8 cellular contexts compared by ENCODE assay signal in the genomic region with DNA sequence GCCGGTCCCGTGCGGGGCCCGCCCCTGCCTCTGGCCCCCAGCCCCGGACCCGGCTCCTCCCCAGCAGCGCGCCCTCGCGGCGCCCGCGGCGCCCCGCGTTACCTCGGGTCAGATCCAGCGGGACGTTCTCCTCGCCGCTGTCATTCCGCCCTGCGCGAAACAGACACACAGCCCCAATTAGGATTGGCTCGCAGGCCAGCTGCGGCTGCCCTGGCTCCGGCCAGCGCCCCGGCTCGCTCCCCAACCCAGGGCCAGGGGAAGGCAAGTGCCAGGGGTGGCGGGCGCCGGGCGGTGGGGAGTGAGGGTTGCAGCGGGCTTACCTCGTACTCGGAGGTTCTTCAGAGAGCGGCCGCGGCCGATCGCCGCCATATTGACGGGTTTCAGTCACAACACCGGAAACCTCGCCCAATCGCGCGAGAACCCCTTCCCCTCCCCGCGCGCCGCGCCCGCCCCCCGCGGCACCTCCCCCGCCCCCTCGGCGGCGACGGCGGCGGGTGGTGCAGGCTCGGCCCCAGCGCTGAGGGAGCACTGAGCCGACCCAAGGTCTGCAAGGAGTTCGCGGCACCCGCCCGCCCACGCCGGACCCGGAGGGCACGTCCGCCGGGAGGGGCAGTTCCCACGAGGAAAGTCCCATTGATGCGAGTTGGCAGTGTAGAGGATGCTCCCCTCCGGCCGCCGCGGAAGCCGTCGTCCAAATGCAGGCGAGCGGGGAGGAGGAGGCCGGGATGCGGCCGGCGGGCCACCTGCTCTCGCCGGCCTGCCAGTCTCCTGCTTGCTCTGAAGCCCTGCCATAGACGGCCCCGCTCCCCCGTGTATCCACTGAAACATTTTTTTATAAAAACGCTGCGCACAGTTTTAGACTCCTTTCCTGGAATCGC. TPM values are rescaled to one million over a fixed set of nuclear protein-coding genes. Genes with fewer than 3 reads are reported as not detected.
A peak's percentile ranks its signal among the peaks of the same experiment; 100 is the strongest.
DNase-seq lines count a peak whose midpoint lies in the region; ATAC-seq and TF ChIP-seq lines count a peak whose summit lies in the region.

A gene with protein sequence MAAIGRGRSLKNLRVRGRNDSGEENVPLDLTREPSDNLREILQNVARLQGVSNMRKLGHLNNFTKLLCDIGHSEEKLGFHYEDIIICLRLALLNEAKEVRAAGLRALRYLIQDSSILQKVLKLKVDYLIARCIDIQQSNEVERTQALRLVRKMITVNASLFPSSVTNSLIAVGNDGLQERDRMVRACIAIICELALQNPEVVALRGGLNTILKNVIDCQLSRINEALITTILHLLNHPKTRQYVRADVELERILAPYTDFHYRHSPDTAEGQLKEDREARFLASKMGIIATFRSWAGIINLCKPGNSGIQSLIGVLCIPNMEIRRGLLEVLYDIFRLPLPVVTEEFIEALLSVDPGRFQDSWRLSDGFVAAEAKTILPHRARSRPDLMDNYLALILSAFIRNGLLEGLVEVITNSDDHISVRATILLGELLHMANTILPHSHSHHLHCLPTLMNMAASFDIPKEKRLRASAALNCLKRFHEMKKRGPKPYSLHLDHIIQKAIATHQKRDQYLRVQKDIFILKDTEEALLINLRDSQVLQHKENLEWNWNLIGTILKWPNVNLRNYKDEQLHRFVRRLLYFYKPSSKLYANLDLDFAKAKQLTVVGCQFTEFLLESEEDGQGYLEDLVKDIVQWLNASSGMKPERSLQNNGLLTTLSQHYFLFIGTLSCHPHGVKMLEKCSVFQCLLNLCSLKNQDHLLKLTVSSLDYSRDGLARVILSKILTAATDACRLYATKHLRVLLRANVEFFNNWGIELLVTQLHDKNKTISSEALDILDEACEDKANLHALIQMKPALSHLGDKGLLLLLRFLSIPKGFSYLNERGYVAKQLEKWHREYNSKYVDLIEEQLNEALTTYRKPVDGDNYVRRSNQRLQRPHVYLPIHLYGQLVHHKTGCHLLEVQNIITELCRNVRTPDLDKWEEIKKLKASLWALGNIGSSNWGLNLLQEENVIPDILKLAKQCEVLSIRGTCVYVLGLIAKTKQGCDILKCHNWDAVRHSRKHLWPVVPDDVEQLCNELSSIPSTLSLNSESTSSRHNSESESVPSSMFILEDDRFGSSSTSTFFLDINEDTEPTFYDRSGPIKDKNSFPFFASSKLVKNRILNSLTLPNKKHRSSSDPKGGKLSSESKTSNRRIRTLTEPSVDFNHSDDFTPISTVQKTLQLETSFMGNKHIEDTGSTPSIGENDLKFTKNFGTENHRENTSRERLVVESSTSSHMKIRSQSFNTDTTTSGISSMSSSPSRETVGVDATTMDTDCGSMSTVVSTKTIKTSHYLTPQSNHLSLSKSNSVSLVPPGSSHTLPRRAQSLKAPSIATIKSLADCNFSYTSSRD (N-terminal part only) (minus strand): TSS at position 391 of the 878 bp plus-strand sequence. CDS start 22 bp downstream, at position 369.

- H3K9me3 ChIP-seq in Loucy (ENCODE audit: insufficient read depth, low read depth, low read length): no peaks in the 10 kb centered on the region
- no peaks in the 10 kb centered on the region for H3K9me3 ChIP-seq in RWPE2 (ENCODE audit: severe bottlenecking)

- peak within 1 kb of the TSS; percentile 99 for H3K27ac Mint-ChIP-seq in nephron progenitor cell
- peak within 1 kb of the TSS; percentile 96 to 98 for H3K27ac Mint-ChIP-seq in stimulated activated naive CD8-positive, alpha-beta T cell treated with anti-CD3 and anti-CD28 coated beads, Interleukin-15, amount 100 ng/mL, for 72 hours

- no peaks in the 10 kb centered on the region; the same call in 1 of the 2 replicates for H3F3A ChIP-seq in Loucy (ENCODE audit: low read depth)

- peak within 1 kb of the TSS; percentile 67 for H3K9ac ChIP-seq in Loucy (ENCODE audit: low read depth, low read length, poor library complexity, severe bottlenecking)

- peaks cover 26% of the 10 kb centered on the region for H3K4me1 Mint-ChIP-seq in nephron progenitor cell
- H3K4me1 Mint-ChIP-seq in stimulated activated naive CD8-positive, alpha-beta T cell treated with anti-CD3 and anti-CD28 coated beads, Interleukin-15, amount 100 ng/mL, for 72 hours: peaks cover 19% of the 10 kb centered on the region

- H3K4me1 ChIP-seq in Loucy (ENCODE audit: insufficient read depth, low read length, poor library complexity, severe bottlenecking): peaks cover 40% of the 10 kb centered on the region
- peaks cover 33% of the 10 kb centered on the region for H3K4me1 ChIP-seq in RWPE2 (ENCODE audit: insufficient read depth, poor library complexity, severe bottlenecking)

- TF ChIP-seq CTCF in Loucy (conservative IDR thresholded peaks at IDR 0.05; ENCODE audit: low read length): no peak
- TF ChIP-seq CTCF in RWPE2 (IDR thresholded peaks at IDR 0.05; ENCODE audit: poor library complexity, severe bottlenecking): no peak
- TF ChIP-seq CTCF in fibroblast of pulmonary artery (IDR thresholded peaks at IDR 0.05; ENCODE audit: low read length, missing control alignments): no peak
- no peak for TF ChIP-seq CTCF in nephron progenitor cell (IDR thresholded peaks at IDR 0.05)

- peak within 1 kb of the TSS; percentile 91 for H3K4me2 ChIP-seq in Loucy (ENCODE audit: low read depth, low read length, poor library complexity, severe bottlenecking)

- H3K9me2 ChIP-seq in Loucy (replicated peaks; ENCODE audit: low read depth, low read length): no peaks in the 10 kb centered on the region

- H3K27ac ChIP-seq in RWPE2 (ENCODE audit: poor library complexity, severe bottlenecking): peak within 1 kb of the TSS; percentile 91

- H3K4me3 ChIP-seq in H7 (ENCODE audit: insufficient read depth, low read depth, low read length) (peak within 1 kb of the TSS; percentile 84), Loucy (ENCODE audit: low read length, poor library complexity, severe bottlenecking) (peak within 1 kb of the TSS; percentile 85), RWPE2 (ENCODE audit: severe bottlenecking) (peak within 1 kb of the TSS; percentile 99), fibroblast of pulmonary artery (replicated peaks; ENCODE audit: low read depth, low read length) (peak within 1 kb of the TSS; percentile 86)

- H3K4me3 Mint-ChIP-seq in nephron progenitor cell: peak within 1 kb of the TSS; percentile 98
- peak within 1 kb of the TSS; percentile 90 to 98 for H3K4me3 Mint-ChIP-seq in stimulated activated naive CD8-positive, alpha-beta T cell treated with anti-CD3 and anti-CD28 coated beads, Interleukin-15, amount 100 ng/mL, for 72 hours

- peak within 1 kb of the TSS; percentile 97 for H2AFZ ChIP-seq in Loucy (ENCODE audit: low read length)

- H4K20me1 ChIP-seq in Loucy (ENCODE audit: insufficient read depth, low read length, poor library complexity, severe bottlenecking): peaks cover 35% of the 10 kb centered on the region

- DNase-seq in ELF-1 (ENCODE audit: low read depth, low spot score): peak; percentile 82
- DNase-seq in H7: peak; percentile 93
- peak; percentile 92 for DNase-seq in RWPE2 (ENCODE audit: low spot score)
- DNase-seq in activated effector memory CD4-positive, alpha-beta T cell treated with Interleukin-2 at 50 U/mL for 16 hours: peak; percentile 87
- peak; percentile 86 for DNase-seq in fibroblast of pulmonary artery (ENCODE audit: low read depth)
- DNase-seq in nephron progenitor cell: peak; percentile 94
- peak; percentile 92 to 93 for DNase-seq in stimulated activated naive CD8-positive, alpha-beta T cell treated with anti-CD3 and anti-CD28 coated beads, Interleukin-15, amount 100 ng/mL, for 72 hours

- peak; percentile 72 for ATAC-seq in RWPE2 (ENCODE audit: low read depth)
- peak; percentile 84 for ATAC-seq in stimulated activated naive CD8-positive, alpha-beta T cell treated with anti-CD3 and anti-CD28 coated beads, Interleukin-15, amount 100 ng/mL, for 72 hours

- H3K79me2 ChIP-seq in Loucy (ENCODE audit: insufficient read depth, low read length): peaks cover 44% of the 10 kb centered on the region

- H3K27me3 Mint-ChIP-seq in nephron progenitor cell (ENCODE audit: low read depth, poor library complexity): peaks cover 4% of the 10 kb centered on the region
- H3K27me3 Mint-ChIP-seq in stimulated activated naive CD8-positive, alpha-beta T cell treated with anti-CD3 and anti-CD28 coated beads, Interleukin-15, amount 100 ng/mL, for 72 hours: peaks cover 13% of the 10 kb centered on the region

- no peaks in the 10 kb centered on the region for H3K9me3 Mint-ChIP-seq in nephron progenitor cell
- H3K9me3 Mint-ChIP-seq in stimulated activated naive CD8-positive, alpha-beta T cell treated with anti-CD3 and anti-CD28 coated beads, Interleukin-15, amount 100 ng/mL, for 72 hours: no peaks in the 10 kb centered on the region

- H3K27me3 ChIP-seq in H7 (ENCODE audit: control insufficient read depth, insufficient read depth, low read length) (no peaks in the 10 kb centered on the region), Loucy (ENCODE audit: insufficient read depth, low read length, poor library complexity, severe bottlenecking) (no peaks in the 10 kb centered on the region), RWPE2 (ENCODE audit: insufficient read depth, poor library complexity, severe bottlenecking) (no peaks in the 10 kb centered on the region)

- H3K36me3 ChIP-seq in H7 (replicated peaks; ENCODE audit: control insufficient read depth, insufficient read depth, low read length) (no peaks in the 10 kb centered on the region), Loucy (ENCODE audit: insufficient read depth, low read length) (no peaks in the 10 kb centered on the region), RWPE2 (ENCODE audit: low read depth) (peaks cover 27% of the 10 kb centered on the region)

- peaks cover 8% of the 10 kb centered on the region for H3K36me3 Mint-ChIP-seq in nephron progenitor cell (ENCODE audit: low read depth)

RNA-seq across cellular contexts. Expression of the gene that starts here (rescaled TPM):
- total RNA-seq in H7 (2014; rRNA removed; shearing (Covaris generic)): 11.2 and 22.2 TPM in 2 replicates

Comparison
In these comparisons a context has a peak if more than half of its experiments do, and no peak if none do; other contexts are left out.
1. Peak in every context shown above with its lines: DNase-seq, ATAC-seq, H3K4me3 ChIP-seq and H3K27ac ChIP-seq.